Comparison of ENCODE assay signal across 8 cellular contexts in genomic region chr14:69129264-69129880, GRCh38. TPM values are rescaled to one million over a fixed set of nuclear protein-coding genes. Genes with fewer than 3 reads are reported as not detected.
A peak's percentile ranks its signal among the peaks of the same experiment; 100 is the strongest.
DNase-seq lines count a peak whose midpoint lies in the region; ATAC-seq and TF ChIP-seq lines count a peak whose summit lies in the region.

No MANE protein-coding gene starts in this region.

- DNase-seq in LHCN-M2 (ENCODE audit: low read depth) (peak; percentile 78), Peyer's patch (peak; percentile 50 to 88 (median 50)), fibroblast of gingiva (ENCODE audit: low read depth) (peak; percentile 83)
- DNase-seq in activated T-cell treated with anti-CD3 and anti-CD28 coated beads, Interleukin-2, amount 50 U/mL, for 48 hours = peak; percentile 67 to 71

- no peak for TF ChIP-seq POLR2A in Peyer's patch (IDR thresholded peaks at IDR 0.05)

- peak overlapping the region; percentile 21 to 24 for H3K9ac ChIP-seq in stomach smooth muscle (ENCODE audit: low read length in 2 of 2)

- no peaks in the 10 kb centered on the region for H3K36me3 ChIP-seq in Peyer's patch
- no peaks in the 10 kb centered on the region for H3K36me3 ChIP-seq in stomach smooth muscle (ENCODE audit: control insufficient read depth in 2 of 2, insufficient read depth in 2 of 2, low read length in 2 of 2)

- no peaks in the 10 kb centered on the region for H3K27me3 ChIP-seq in Peyer's patch
- no peaks in the 10 kb centered on the region for H3K27me3 ChIP-seq in stomach smooth muscle (ENCODE audit: control insufficient read depth in 1 of 2, insufficient read depth in 2 of 2, low read length in 2 of 2)

- no peak overlapping the region for H3K4me3 ChIP-seq in Peyer's patch
- H3K4me3 ChIP-seq in stomach smooth muscle (ENCODE audit: low read length in 2 of 2) = no peak overlapping the region

- TF ChIP-seq CTCF in GM12872 (IDR thresholded peaks at IDR 0.05; ENCODE audit: insufficient read depth, low read depth, low read length) (peak; percentile 98), Peyer's patch (IDR thresholded peaks at IDR 0.05) (peak; percentile 66 to 94 (median 88)), nephron (IDR thresholded peaks at IDR 0.05; ENCODE audit: unreplicated experiment in 3 of 3) (peak; percentile 90 to 95 (median 91))

- H3K9me3 ChIP-seq in Peyer's patch = no peaks in the 10 kb centered on the region
- H3K9me3 ChIP-seq in stomach smooth muscle (ENCODE audit: control insufficient read depth in 2 of 2, low read length in 2 of 2) = no peaks in the 10 kb centered on the region

- H3K36me3 Mint-ChIP-seq in nephron (ENCODE audit: low read depth) = no peaks in the 10 kb centered on the region

- H3K27ac ChIP-seq in Peyer's patch = no peak overlapping the region
- peak overlapping the region; percentile 47 for H3K27ac ChIP-seq in stomach smooth muscle (ENCODE audit: low read length)

- H3K27me3 Mint-ChIP-seq in nephron (ENCODE audit: low read depth) = no peaks in the 10 kb centered on the region

- ATAC-seq in GM21825 (IDR thresholded peaks at IDR 0.05; ENCODE audit: unreplicated experiment) = no peak

- H3K4me1 ChIP-seq in Peyer's patch (peaks cover 0 to 10% (median 2%) of the 10 kb centered on the region in 4 donors), stomach smooth muscle (ENCODE audit: control insufficient read depth, insufficient read depth, low read length) (peaks cover 12% of the 10 kb centered on the region)

- peak overlapping the region; percentile 41 to 66 (median 61) for H3K27ac Mint-ChIP-seq in nephron

- peaks cover 33% of the 10 kb centered on the region for H3K4me1 Mint-ChIP-seq in nephron

- H3K9me3 Mint-ChIP-seq in nephron = no peaks in the 10 kb centered on the region

- H3K4me3 Mint-ChIP-seq in nephron = no peak overlapping the region

RNA-seq across cellular contexts. Expression of gene DCAF5, which starts 23.5 kb away (rescaled TPM):
- 12.9 and 19.6 TPM in 2 replicates for total RNA-seq in LHCN-M2 (2014; rRNA removed)
- polyA plus RNA-seq in LHCN-M2 (2012) = 15.3 TPM
- 10 to 100 TPM; 38.7 to 57.8 (median 48.9) TPM for total RNA-seq in Peyer's patch
